In genomic region chr22:29032014-29032475, GRCh38 we compare ENCODE assay signal across 12 cellular contexts. TPM values are rescaled to one million over a fixed set of nuclear protein-coding genes. Genes with fewer than 3 reads are reported as not detected.
DNase-seq lines count a peak whose midpoint lies in the region; ATAC-seq, FAIRE-seq and TF ChIP-seq lines count a peak whose summit lies in the region.
"Had no signal": no experiment of that assay in that cellular context is flagged by ENCODE, and none has a peak within 500 bp of the region (broad histone marks: within the 10 kb centered on the region; RNA-seq: fewer than 3 reads in every experiment).

No MANE protein-coding gene starts in this region.

- POLR2A ChIA-PET in endothelial cell of umbilical vein (lab: Charles Lee) = interaction anchor here (0.6 kb wide), 1 partner anchor 102 kb away, joined by 3 read pairs; no protein-coding TSS in a partner anchor

- TF ChIP-seq CTCF in endothelial cell of umbilical vein (IDR thresholded peaks at IDR 0.05; ENCODE audit: extremely low read depth in 1 of 2, insufficient read depth in 1 of 2, low read depth in 1 of 2, low read length in 2 of 2) (no peak), uterus (IDR thresholded peaks at IDR 0.05) (peak in 1 of 4 experiments; percentile 5)

- TF ChIP-seq POLR2A in endothelial cell of umbilical vein (IDR thresholded peaks at IDR 0.05; ENCODE audit: low read depth, low read length) (no peak), uterus (IDR thresholded peaks at IDR 0.05) (no peak)

- H3K27ac ChIP-seq in endothelial cell of umbilical vein (ENCODE audit: insufficient read depth, low read depth, low read length) (peak overlapping the region; percentile 99), muscle layer of duodenum (ENCODE audit: low read length) (peak overlapping the region; percentile 85), uterus (peak overlapping the region; percentile 93 to 96)

- no peaks in the 10 kb centered on the region for H3K79me2 ChIP-seq in endothelial cell of umbilical vein (ENCODE audit: control insufficient read depth, insufficient read depth, low read length)

- FAIRE-seq in endothelial cell of umbilical vein (lab: Jason Lieb, UNC) = no peak

- peaks cover 27% of the 10 kb centered on the region for H3K4me1 ChIP-seq in endothelial cell of umbilical vein (ENCODE audit: control insufficient read depth, extremely low read depth, insufficient read depth, low read length)
- peaks cover 9 to 16% of the 10 kb centered on the region in 2 donors for H3K4me1 ChIP-seq in muscle layer of duodenum (ENCODE audit: control insufficient read depth in 1 of 2, insufficient read depth in 2 of 2, low read length in 2 of 2)
- peaks cover 8 to 9% of the 10 kb centered on the region in 2 donors for H3K4me1 ChIP-seq in uterus

- CTCF ChIA-PET in endothelial cell of umbilical vein (lab: Charles Lee) = interaction anchor here (0.9 to 3.2 kb wide), 6 partner anchors 9 to 431 kb away, joined by 3 to 38 read pairs (median 6); no protein-coding TSS in a partner anchor

- dilution Hi-C loops in endothelial cell of umbilical vein (cut with MboI; ENCODE audit: extremely low pct_ligation_motif_present, low sequenced_read_pairs) = no loop called here

- H3K9ac ChIP-seq in endothelial cell of umbilical vein (replicated peaks; ENCODE audit: extremely low read depth, insufficient read depth, low read length) = peak overlapping the region; percentile 74

- H4K20me1 ChIP-seq in endothelial cell of umbilical vein (replicated peaks; ENCODE audit: control insufficient read depth, extremely low read depth, insufficient read depth, low read length) = no peaks in the 10 kb centered on the region

- peak overlapping the region; percentile 21 for H2AFZ ChIP-seq in endothelial cell of umbilical vein (ENCODE audit: low read depth, low read length)

- no peaks in the 10 kb centered on the region for H3K9me1 ChIP-seq in endothelial cell of umbilical vein (replicated peaks; ENCODE audit: control insufficient read depth, extremely low read depth, insufficient read depth, low read length)

- H3K27me3 ChIP-seq in endothelial cell of umbilical vein (ENCODE audit: control insufficient read depth in 2 of 2, insufficient read depth in 2 of 2, low read length in 2 of 2) (no peaks in the 10 kb centered on the region), muscle layer of duodenum (ENCODE audit: low read depth, low read length) (no peaks in the 10 kb centered on the region), uterus (no peaks in the 10 kb centered on the region)

- H3K4me3 ChIP-seq in endothelial cell of umbilical vein (replicated peaks in 1 of 3; ENCODE audit: insufficient read depth in 1 of 3, low read depth in 1 of 3, low read length in 3 of 3) (no peak overlapping the region), muscle layer of duodenum (ENCODE audit: low read depth in 1 of 2, low read length in 2 of 2) (peak overlapping the region in 1 of 2 donors; percentile 19), uterus (no peak overlapping the region)

- intact Hi-C loops in endothelial cell of umbilical vein (cut with micrococcal nuclease) = loop anchor here (5.0 kb wide), 1 partner anchor 100 kb away; no protein-coding TSS in a partner anchor
- intact Hi-C loops in uterus (cut with DNase I; ENCODE audit: low total_unique reads) = loop anchor here (10.0 kb wide), 1 partner anchor 147 kb away; the partner anchor contains the start of gene ZNRF3
- intact Hi-C loops in left colon (cut with DNase I, micrococcal nuclease) = loop anchor here (10.0 kb wide), 2 partner anchors 77 to 177 kb away; no protein-coding TSS in a partner anchor

- BruUV-seq in endothelial cell of umbilical vein (replicated peaks; lab: Mats Ljungman, UMichigan) = no TSS peak

- H3K9me3 ChIP-seq in endothelial cell of umbilical vein (replicated peaks; ENCODE audit: control insufficient read depth, insufficient read depth, low read length) (no peaks in the 10 kb centered on the region), muscle layer of duodenum (ENCODE audit: control insufficient read depth in 1 of 2, low read length in 2 of 2) (no peaks in the 10 kb centered on the region), uterus (no peaks in the 10 kb centered on the region)

- H3K36me3 ChIP-seq in endothelial cell of umbilical vein (ENCODE audit: control insufficient read depth in 2 of 2, extremely low read depth in 1 of 2, insufficient read depth in 2 of 2, low read length in 2 of 2) (no peaks in the 10 kb centered on the region), muscle layer of duodenum (ENCODE audit: control insufficient read depth in 1 of 2, insufficient read depth in 2 of 2, low read length in 2 of 2) (no peaks in the 10 kb centered on the region), uterus (no peaks in the 10 kb centered on the region)

- DNase-seq in DMS53 (lab: John Stamatoyannopoulos, UW) = peak; percentile 38
- DNase-seq in DMS53 treated with DMSO at 0.1 percent for 48 hours (lab: John Stamatoyannopoulos, UW; ENCODE audit: unreplicated experiment) = no peak
- DNase-seq in endothelial cell of umbilical vein (ENCODE audit: low read depth, low spot score) = no peak
- DNase-seq in uterus = no peak
- DNase-seq in left colon = no peak
- DNase-seq in GM03348 (ENCODE audit: low spot score) = no peak
- DNase-seq: activated CD4-positive, alpha-beta T cell treated with anti-CD3 and anti-CD28 coated beads for 36 hours; NCI-H82 had no signal

- peak overlapping the region; percentile 23 for H3K4me2 ChIP-seq in endothelial cell of umbilical vein (ENCODE audit: insufficient read depth, low read length)

- no peak for ATAC-seq in left colon
- ATAC-seq in GM18502 (IDR thresholded peaks at IDR 0.05; ENCODE audit: poor library complexity, unreplicated experiment) = no peak
- ATAC-seq: activated CD4-positive, alpha-beta T cell treated with anti-CD3 and anti-CD28 coated beads for 36 hours had no signal

TF ChIP-seq in endothelial cell of umbilical vein, 7 proteins besides CTCF, POLR2A, EP300 and RAD21:
- TF ChIP-seq GATA2 (IDR thresholded peaks at IDR 0.05; ENCODE audit: insufficient read depth, insufficient read length, low read depth, low read length) = no peak
- TF ChIP-seq MAX (IDR thresholded peaks at IDR 0.05; ENCODE audit: insufficient read depth, insufficient read length) = no peak
- TF ChIP-seq EZH2 (IDR thresholded peaks at IDR 0.05; ENCODE audit: borderline replicate concordance, low read depth, low read length, severe bottlenecking) = no peak
- no peak for TF ChIP-seq JUN (IDR thresholded peaks at IDR 0.05; ENCODE audit: borderline replicate concordance, insufficient read depth, insufficient read length, low read depth)
- TF ChIP-seq POLR2AphosphoS5 (IDR thresholded peaks at IDR 0.05; ENCODE audit: insufficient read depth, low read depth, low read length) = no peak
- no peak for TF ChIP-seq FOS (IDR thresholded peaks at IDR 0.05; ENCODE audit: borderline replicate concordance, insufficient read depth, low read length)
- no peak for TF ChIP-seq MYC (IDR thresholded peaks at IDR 0.05; ENCODE audit: low read depth, low read length)

RNA-seq across cellular contexts. Expression of gene C22orf31, which starts 29.6 kb away (rescaled TPM):
- not detected in 2 replicates for total RNA-seq in endothelial cell of umbilical vein
- not detected in 2 replicates for polyA plus RNA-seq in endothelial cell of umbilical vein
- not detected in 2 replicates for polyA plus RNA-seq in endothelial cell of umbilical vein (2011; cell fraction: cytosol; rRNA removed)
- not detected in 2 replicates for polyA plus RNA-seq in endothelial cell of umbilical vein (2011; cell fraction: nucleus; rRNA removed)
- not detected in 2 replicates for polyA plus RNA-seq in endothelial cell of umbilical vein (2012)
- polyA minus RNA-seq in endothelial cell of umbilical vein = not detected in 2 replicates
- not detected for polyA minus RNA-seq in endothelial cell of umbilical vein (2011; cell fraction: cytosol; rRNA and poly(A)+ RNA removed)
- polyA minus RNA-seq in endothelial cell of umbilical vein (2011; cell fraction: nucleus; rRNA and poly(A)+ RNA removed) = not detected in 2 replicates
- not detected for total RNA-seq in uterus
- not detected for total RNA-seq in left colon
- total RNA-seq: A172; activated CD4-positive, alpha-beta T cell treated with anti-CD3 and anti-CD28 coated beads for 36 hours; kidney epithelial cell had no signal

RNA-seq across cellular contexts. Expression of gene KREMEN1, which starts 40.8 kb away (rescaled TPM):
- total RNA-seq in endothelial cell of umbilical vein (0.99 and 1.1 TPM in 2 replicates), uterus (10 to 100 TPM in 3 of 4 donors, 1 to 10 TPM in 1; 5.9 to 25.1 (median 10.2) TPM), left colon (10 to 100 TPM; 24.0 to 38.7 TPM)
- polyA plus RNA-seq in endothelial cell of umbilical vein = 0.58 and 0.81 TPM in 2 replicates
- 0.32 and 0.39 TPM in 2 replicates for polyA plus RNA-seq in endothelial cell of umbilical vein (2011; cell fraction: cytosol; rRNA removed)
- 0.24 and 0.46 TPM in 2 replicates for polyA plus RNA-seq in endothelial cell of umbilical vein (2011; cell fraction: nucleus; rRNA removed)
- 0.47 and 1.2 TPM in 2 replicates for polyA plus RNA-seq in endothelial cell of umbilical vein (2012)
- polyA minus RNA-seq in endothelial cell of umbilical vein = 0.24 and 0.47 TPM in 2 replicates
- polyA minus RNA-seq in endothelial cell of umbilical vein (2011; cell fraction: cytosol; rRNA and poly(A)+ RNA removed) = 0.41 TPM
- 0.05 and 0.10 TPM in 2 replicates for polyA minus RNA-seq in endothelial cell of umbilical vein (2011; cell fraction: nucleus; rRNA and poly(A)+ RNA removed)
